14 cellular contexts compared by ENCODE assay signal in genomic region chr4:168822481-168822880, GRCh38.
"Had no signal": no experiment of that assay in that cellular context is flagged by ENCODE, and none has a peak within 500 bp of the region (broad histone marks: within the 10 kb centered on the region; RNA-seq: fewer than 3 reads in every experiment).

No MANE protein-coding gene starts in this region.

- DNase-seq: activated naive CD4-positive, alpha-beta T cell; activated naive CD8-positive, alpha-beta T cell treated with anti-CD3 and anti-CD28 coated beads, Interleukin-2, amount 10 ng/mL, durations not matched to agents 7 days and 5 days; cerebellar nuclear complex; effector memory CD4-positive, alpha-beta T cell; foreskin melanocyte; left ventricle myocardium superior; mesenchymal stem cell; pancreas; spleen; stomach; T-helper 9 cell; testis had no signal

- H3K36me3 ChIP-seq: pancreas, spleen, stomach had no signal

- H3K27me3 ChIP-seq: pancreas, stomach, testis had no signal

- H3K4me1 ChIP-seq: testis had no signal

- H3K27ac ChIP-seq: epithelial cell of prostate, pancreas, spleen, stomach, testis had no signal

- H3K9me3 ChIP-seq: pancreas, spleen, stomach, testis had no signal

- H3K4me3 ChIP-seq: pancreas, spleen, stomach, testis had no signal

- ATAC-seq: left ventricle myocardium superior, pancreas, sciatic nerve had no signal
